In genomic region chr17:7108981-7109380, GRCh38 we compare ENCODE assay signal across 27 cellular contexts. TPM values are rescaled to one million over a fixed set of nuclear protein-coding genes. Genes with fewer than 3 reads are reported as not detected.
DNase-seq lines count a peak whose midpoint lies in the region; ATAC-seq, FAIRE-seq and TF ChIP-seq lines count a peak whose summit lies in the region.
"Had no signal": no experiment of that assay in that cellular context is flagged by ENCODE, and none has a peak within 500 bp of the region (broad histone marks: within the 10 kb centered on the region; RNA-seq: fewer than 3 reads in every experiment).

No MANE protein-coding gene starts in this region.

- no peaks in the 10 kb centered on the region for H3K9me3 ChIP-seq in GM12878 (replicated peaks; ENCODE audit: control insufficient read depth, insufficient read depth, low read length)
- H3K9me3 ChIP-seq: A549, BE2C had no signal

- no peak overlapping the region for H3K4me3 Mint-ChIP-seq in type B pancreatic cell
- H3K4me3 Mint-ChIP-seq: CD4-positive, alpha-beta T cell; CD8-positive, alpha-beta memory T cell; GM23338; H9; HFFc6 had no signal

- ATAC-seq in GM12878 (no peak), left lobe of liver (no peak), GM19452 (IDR thresholded peaks at IDR 0.05; ENCODE audit: unreplicated experiment) (no peak)
- ATAC-seq: A549, GM23338, HCT116 had no signal

- H2AFZ ChIP-seq in GM12878 (ENCODE audit: control insufficient read depth, low read depth, low read length) = no peak overlapping the region

- no TSS peak for BruUV-seq in GM12878 (replicated peaks; lab: Mats Ljungman, UMichigan)

- CTCF ChIA-PET in HEK293T (lab: Yijun Ruan, JAX) (no interaction called here), GM12878 (lab: Yijun Ruan, JAX) (no interaction called here)

- H3K27me3 Mint-ChIP-seq in type B pancreatic cell = peaks cover 6% of the 10 kb centered on the region
- H3K27me3 Mint-ChIP-seq: CD4-positive, alpha-beta T cell had no signal

- H3K27me3 ChIP-seq in GM12878 (replicated peaks in 1 of 2; ENCODE audit: control insufficient read depth in 2 of 2, insufficient read depth in 2 of 2, low read length in 1 of 2) = no peaks in the 10 kb centered on the region
- H3K27me3 ChIP-seq: BE2C; BLaER1 treated with 17β-estradiol and CSF1 and Interleukin-3, amounts not matched to agents 10 nM and 100 nM had no signal

- FAIRE-seq in GM12878 (lab: Jason Lieb, UNC) = no peak
- FAIRE-seq: A549, D721Med, GM19239 had no signal

- TF ChIP-seq POLR2A in GM12878 (IDR thresholded peaks at IDR 0.05; ENCODE audit: low read depth, low read length) = no peak

- in situ Hi-C loops in GM12878 (cut with MboI) = no loop called here

- DNase-seq in HEK293T (ENCODE audit: extremely low spot score) (peak; percentile 3), GM12878 (ENCODE audit: low read depth, low spot score) (no peak), left lobe of liver (ENCODE audit: low spot score) (peak; percentile 33), type B pancreatic cell (ENCODE audit: extremely low spot score, unreplicated experiment) (no peak), NCI-H2107 (lab: John Stamatoyannopoulos, UW) (no peak), DMS53 (lab: John Stamatoyannopoulos, UW) (no peak)
- DNase-seq: 8988T; ACHN; AML-193; BE2C; CD4-positive, alpha-beta T cell; CD8-positive, alpha-beta memory T cell; DMS 273 treated with DMSO at 0.1 percent for 48 hours; DMS79 treated with DMSO at 0.1 percent for 48 hours; GF-D8; H9; HFFc6 had no signal

- POLR2A ChIA-PET in HEK293T (lab: Yijun Ruan, JAX) (no interaction called here), GM12878 (lab: Charles Lee) (interaction anchor here (1.2 kb wide), 1 partner anchor 73 kb away, joined by 3 read pairs; the partner anchor contains the start of gene SLC16A13)

- no peaks in the 10 kb centered on the region for H3K36me3 ChIP-seq in GM12878 (ENCODE audit: control insufficient read depth in 2 of 2, insufficient read depth in 2 of 2, low read length in 1 of 2)
- H3K36me3 ChIP-seq: BE2C had no signal

- H3K27ac Mint-ChIP-seq in type B pancreatic cell = peak overlapping the region; percentile 63
- H3K27ac Mint-ChIP-seq: CD4-positive, alpha-beta T cell; GM23338; HFFc6 had no signal

- no peaks in the 10 kb centered on the region for H3K79me2 ChIP-seq in GM12878 (ENCODE audit: control insufficient read depth, insufficient read depth, low read length)

- H3K4me2 ChIP-seq in GM12878 (ENCODE audit: control insufficient read depth, insufficient read depth) = no peak overlapping the region
- H3K4me2 ChIP-seq: A549, GM23338 had no signal

- intact Hi-C loops in GM12878 (cut with micrococcal nuclease; ENCODE audit: unreplicated experiment) = no loop called here

- TF ChIP-seq RAD21 in GM12878 (IDR thresholded peaks at IDR 0.05; ENCODE audit: insufficient read depth, low read depth, low read length) = no peak

- no peaks in the 10 kb centered on the region for H3K36me3 Mint-ChIP-seq in type B pancreatic cell
- H3K36me3 Mint-ChIP-seq: CD8-positive, alpha-beta memory T cell had no signal

- no peak for TF ChIP-seq EP300 in GM12878 (IDR thresholded peaks at IDR 0.05; ENCODE audit: borderline replicate concordance in 1 of 2, control insufficient read depth in 1 of 2, low read depth in 2 of 2, low read length in 2 of 2)

- H3K9ac ChIP-seq in GM12878 (ENCODE audit: control insufficient read depth, insufficient read depth, low read length) = no peak overlapping the region
- H3K9ac ChIP-seq: BLaER1 treated with 17β-estradiol and CSF1 and Interleukin-3, amounts not matched to agents 10 nM and 100 nM had no signal

- no peaks in the 10 kb centered on the region for H4K20me1 ChIP-seq in GM12878 (ENCODE audit: control insufficient read depth, insufficient read depth)
- H4K20me1 ChIP-seq: BLaER1 treated with 17β-estradiol and CSF1 and Interleukin-3, amounts not matched to agents 10 nM and 100 nM had no signal

- no peaks in the 10 kb centered on the region for H3K9me3 Mint-ChIP-seq in type B pancreatic cell
- H3K9me3 Mint-ChIP-seq: CD4-positive, alpha-beta T cell; H9; HFFc6 had no signal

- H3K27ac ChIP-seq in GM12878 (ENCODE audit: control insufficient read depth, insufficient read depth) = no peak overlapping the region
- H3K27ac ChIP-seq: A549; BLaER1 treated with 17β-estradiol and CSF1 and Interleukin-3, amounts not matched to agents 10 nM and 100 nM had no signal

- TF ChIP-seq CTCF in GM12878 (IDR thresholded peaks at IDR 0.05 in 2 of 3, conservative IDR thresholded peaks at IDR 0.05 in 1 of 3; ENCODE audit: control insufficient read depth in 2 of 3, extremely low read depth in 1 of 3, insufficient read depth in 1 of 3, low read depth in 3 of 3, low read length in 3 of 3) = no peak
- no peak for TF ChIP-seq CTCF in type B pancreatic cell (conservative IDR thresholded peaks at IDR 0.05)

- SMC1A ChIA-PET in GM12878 (lab: Charles Lee; ENCODE audit: uncharacterized antibody, unreplicated experiment) = no interaction called here

- RAD21 ChIA-PET in GM12878 (lab: Charles Lee; ENCODE audit: unreplicated experiment) = no interaction called here

- peaks cover 4% of the 10 kb centered on the region for H3K4me1 Mint-ChIP-seq in type B pancreatic cell (ENCODE audit: unreplicated experiment)

- peaks cover 7% of the 10 kb centered on the region for H3K4me1 ChIP-seq in GM12878 (ENCODE audit: control insufficient read depth, insufficient read depth, low read length)
- H3K4me1 ChIP-seq: A549, BE2C had no signal

- 40% methylated on average over 9 of the region's 9 CpGs for WGBS in GM12878 (ENCODE audit: insufficient coverage, insufficient replicate concordance, low lambda C conversion rate, missing lambda C conversion rate)

- no peak overlapping the region for H3K4me3 ChIP-seq in GM12878
- H3K4me3 ChIP-seq: A549; BLaER1 treated with 17β-estradiol and CSF1 and Interleukin-3, amounts not matched to agents 10 nM and 100 nM; GM23338 had no signal

TF ChIP-seq in HEK293T, 16 proteins besides CTCF, POLR2A, EP300 and RAD21:
- no peak for TF ChIP-seq SUZ12 (IDR thresholded peaks at IDR 0.05)

TF ChIP-seq in GM12878, 131 proteins besides CTCF, POLR2A, EP300 and RAD21 (continues in another document):
- TF ChIP-seq FOS (IDR thresholded peaks at IDR 0.05; ENCODE audit: borderline replicate concordance, extremely low read depth, insufficient read length) (no peak), BCL3 (IDR thresholded peaks at IDR 0.05; ENCODE audit: borderline replicate concordance, insufficient read depth, low read depth, low read length, poor library complexity, severe bottlenecking) (peak; percentile 30)

RNA-seq across cellular contexts. Expression of gene ASGR2, which starts 5.6 kb away (rescaled TPM):
- 0.51 TPM in 1 of 2 replicates, not detected in the other for total RNA-seq in GM12878 (2013; cell fraction: nucleolus; rRNA removed)
- total RNA-seq in GM12878 (2014; rRNA removed) (not detected in 2 replicates), GM12878 (2014; rRNA removed; fragmentation: Illumina TruSeq; extraction: Trizol) (not detected in 2 replicates), GM12878 (2021) (0.37 TPM in 1 of 2 replicates, not detected in the other), left lobe of liver (442 TPM), type B pancreatic cell (ENCODE audit: low replicate concordance) (0.82 and 1.3 TPM in 2 replicates)
- polyA plus RNA-seq in GM12878 (2011; ENCODE audit: low read depth) = not detected
- polyA plus RNA-seq in GM12878 (2011; rRNA removed) (0.17 TPM in 1 of 2 replicates, not detected in the other), GM12878 (2014; fragmentation: Illumina TruSeq; extraction: Trizol) (not detected in 2 replicates), GM12878 (2014; fragmentation: Nextera tagmentation; extraction: Ambion mirVana) (not detected), GM12878 (2014; rRNA removed) (not detected in 2 replicates), GM12878 (2016; fragmentation: Nextera tagmentation; extraction: Ambion mirVana) (not detected)
- polyA plus RNA-seq in GM12878 (2011; cell fraction: cytosol; rRNA removed) = 0.04 and 0.15 TPM in 2 replicates
- 0.07 and 0.09 TPM in 2 replicates for polyA plus RNA-seq in GM12878 (2011; cell fraction: nucleus; rRNA removed)
- polyA plus RNA-seq in GM12878 (2012) = 0.08 TPM in 1 of 2 replicates, not detected in the other
- not detected in 2 replicates for polyA minus RNA-seq in GM12878 (2011; rRNA and poly(A)+ RNA removed)
- polyA minus RNA-seq in GM12878 (2011; cell fraction: cytosol; rRNA and poly(A)+ RNA removed) = not detected in 2 replicates
- not detected in 2 replicates for polyA minus RNA-seq in GM12878 (2011; cell fraction: nucleus; rRNA and poly(A)+ RNA removed)
- total RNA-seq: CD8-positive, alpha-beta memory T cell; Daoy; G401; H9; HFFc6 had no signal
- polyA plus RNA-seq: CD8-positive, alpha-beta memory T cell; GM23338 had no signal

RNA-seq across cellular contexts. Expression of gene CLEC10A, which starts 28.9 kb away (rescaled TPM):
- total RNA-seq in GM12878 (2013; cell fraction: nucleolus; rRNA removed) = not detected in 2 replicates
- total RNA-seq in GM12878 (2014; rRNA removed) = not detected in 2 replicates
- total RNA-seq in GM12878 (2014; rRNA removed; fragmentation: Illumina TruSeq; extraction: Trizol) = not detected in 2 replicates
- total RNA-seq in GM12878 (2021) = not detected in 2 replicates
- polyA plus RNA-seq in GM12878 (2011; ENCODE audit: low read depth) = not detected
- polyA plus RNA-seq in GM12878 (2011; rRNA removed) = not detected in 2 replicates
- polyA plus RNA-seq in GM12878 (2011; cell fraction: cytosol; rRNA removed) = not detected in 2 replicates
- not detected in 2 replicates for polyA plus RNA-seq in GM12878 (2011; cell fraction: nucleus; rRNA removed)
- not detected in 2 replicates for polyA plus RNA-seq in GM12878 (2012)
- not detected in 2 replicates for polyA plus RNA-seq in GM12878 (2014; fragmentation: Illumina TruSeq; extraction: Trizol)
- polyA plus RNA-seq in GM12878 (2014; fragmentation: Nextera tagmentation; extraction: Ambion mirVana) = not detected
- polyA plus RNA-seq in GM12878 (2014; rRNA removed) = not detected in 2 replicates
- polyA plus RNA-seq in GM12878 (2016; fragmentation: Nextera tagmentation; extraction: Ambion mirVana) = not detected
- polyA minus RNA-seq in GM12878 (2011; rRNA and poly(A)+ RNA removed) = not detected in 2 replicates
- polyA minus RNA-seq in GM12878 (2011; cell fraction: cytosol; rRNA and poly(A)+ RNA removed) = not detected in 2 replicates
- polyA minus RNA-seq in GM12878 (2011; cell fraction: nucleus; rRNA and poly(A)+ RNA removed) = not detected in 2 replicates
- 1.1 TPM for total RNA-seq in left lobe of liver
- total RNA-seq in type B pancreatic cell (ENCODE audit: low replicate concordance) = not detected in 2 replicates
- total RNA-seq: Daoy, G401, GM23338, H4, H9, HFFc6 had no signal
- polyA plus RNA-seq: A549; CD8-positive, alpha-beta memory T cell; GM23338 had no signal

Comparison
In these comparisons a context has a peak if more than half of its experiments do, and no peak if none do; other contexts are left out.
1. DNase-seq: peak in HEK293T (single experiment) and left lobe of liver (single experiment); none in GM12878 (single experiment), type B pancreatic cell (single experiment), NCI-H2107 (single experiment) and DMS53 (single experiment).
2. RNA of gene ASGR2, which starts 5.6 kb away (total RNA-seq): 442 TPM in left lobe of liver (single experiment); 0.82 to 1.3 TPM in type B pancreatic cell and 0.37 to 0.51 TPM in GM12878; every median in the first group is over 100 times any median in the second.